ENCODE assay signal across 1 cellular context in the genomic region with DNA sequence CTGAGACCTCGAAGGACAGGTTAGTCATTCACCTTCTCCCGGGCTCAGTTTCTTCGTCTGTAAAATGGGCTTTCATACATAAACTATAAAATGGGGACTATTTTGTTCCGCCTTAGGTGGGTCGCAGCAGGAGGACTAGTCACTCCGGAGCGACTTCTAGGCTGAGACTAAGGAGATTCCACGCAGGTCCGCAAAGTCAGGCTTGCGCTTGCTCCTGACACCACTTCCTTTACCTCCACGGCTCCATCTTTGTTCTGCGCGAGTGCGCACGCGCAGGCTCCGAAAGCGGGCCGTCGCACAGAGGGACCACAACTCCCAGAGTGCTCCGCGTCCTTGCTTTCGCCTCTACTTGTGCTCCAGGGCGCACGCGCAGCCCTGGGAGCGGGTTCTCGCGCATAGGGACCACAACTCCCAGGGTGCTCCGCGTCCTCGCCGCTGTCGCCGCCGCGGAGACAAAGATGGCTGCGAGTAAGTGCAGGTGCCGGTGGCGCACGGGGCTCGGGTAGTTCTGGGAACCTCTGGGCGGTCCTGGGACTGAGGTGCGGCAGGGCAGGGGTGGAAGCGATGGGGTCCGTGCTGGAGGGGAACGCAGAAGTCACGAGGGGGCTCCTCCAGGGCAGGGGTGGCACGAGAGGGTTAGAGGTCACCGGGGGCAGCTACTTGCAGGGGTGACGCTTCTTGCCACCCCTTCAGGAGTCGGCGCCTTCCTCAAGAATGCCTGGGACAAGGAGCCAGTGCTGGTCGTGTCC.
TF ChIP-seq lines count a peak whose summit lies in the region.

A gene (plus strand): TSS at position 435 of the 749 bp plus-strand sequence. CDS start 24 bp downstream, at position 459.

TF ChIP-seq in GM12878, 131 proteins besides CTCF, POLR2A, EP300 and RAD21 (continued from another document):
- TF ChIP-seq, protein P1, sequence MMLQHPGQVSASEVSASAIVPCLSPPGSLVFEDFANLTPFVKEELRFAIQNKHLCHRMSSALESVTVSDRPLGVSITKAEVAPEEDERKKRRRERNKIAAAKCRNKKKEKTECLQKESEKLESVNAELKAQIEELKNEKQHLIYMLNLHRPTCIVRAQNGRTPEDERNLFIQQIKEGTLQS (IDR thresholded peaks at IDR 0.05; ENCODE audit: borderline replicate concordance, extremely low read depth, low read depth, low read length): peak; percentile 21; the same call in 1 of the 2 replicates
- TF ChIP-seq, protein P2, sequence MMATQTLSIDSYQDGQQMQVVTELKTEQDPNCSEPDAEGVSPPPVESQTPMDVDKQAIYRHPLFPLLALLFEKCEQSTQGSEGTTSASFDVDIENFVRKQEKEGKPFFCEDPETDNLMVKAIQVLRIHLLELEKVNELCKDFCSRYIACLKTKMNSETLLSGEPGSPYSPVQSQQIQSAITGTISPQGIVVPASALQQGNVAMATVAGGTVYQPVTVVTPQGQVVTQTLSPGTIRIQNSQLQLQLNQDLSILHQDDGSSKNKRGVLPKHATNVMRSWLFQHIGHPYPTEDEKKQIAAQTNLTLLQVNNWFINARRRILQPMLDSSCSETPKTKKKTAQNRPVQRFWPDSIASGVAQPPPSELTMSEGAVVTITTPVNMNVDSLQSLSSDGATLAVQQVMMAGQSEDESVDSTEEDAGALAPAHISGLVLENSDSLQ (IDR thresholded peaks at IDR 0.05): 0 out of 2 replicates have a peak, but pooled peaks have one; percentile 27
- TF ChIP-seq RBBP5 (conservative IDR thresholded peaks at IDR 0.05) (no peak), BCL11A (IDR thresholded peaks at IDR 0.05; ENCODE audit: low read depth, low read length) (no peak), PAX5 (IDR thresholded peaks at IDR 0.05; ENCODE audit: borderline replicate concordance, low read depth, low read length) (no peak; the same call in 1 of the 2 replicates), ASH2L (IDR thresholded peaks at IDR 0.05; ENCODE audit: borderline replicate concordance, low read depth) (no peak)
- TF ChIP-seq, protein P3, sequence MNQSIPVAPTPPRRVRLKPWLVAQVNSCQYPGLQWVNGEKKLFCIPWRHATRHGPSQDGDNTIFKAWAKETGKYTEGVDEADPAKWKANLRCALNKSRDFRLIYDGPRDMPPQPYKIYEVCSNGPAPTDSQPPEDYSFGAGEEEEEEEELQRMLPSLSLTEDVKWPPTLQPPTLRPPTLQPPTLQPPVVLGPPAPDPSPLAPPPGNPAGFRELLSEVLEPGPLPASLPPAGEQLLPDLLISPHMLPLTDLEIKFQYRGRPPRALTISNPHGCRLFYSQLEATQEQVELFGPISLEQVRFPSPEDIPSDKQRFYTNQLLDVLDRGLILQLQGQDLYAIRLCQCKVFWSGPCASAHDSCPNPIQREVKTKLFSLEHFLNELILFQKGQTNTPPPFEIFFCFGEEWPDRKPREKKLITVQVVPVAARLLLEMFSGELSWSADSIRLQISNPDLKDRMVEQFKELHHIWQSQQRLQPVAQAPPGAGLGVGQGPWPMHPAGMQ (IDR thresholded peaks at IDR 0.05; ENCODE audit: borderline replicate concordance): no peak
- TF ChIP-seq, protein P4, sequence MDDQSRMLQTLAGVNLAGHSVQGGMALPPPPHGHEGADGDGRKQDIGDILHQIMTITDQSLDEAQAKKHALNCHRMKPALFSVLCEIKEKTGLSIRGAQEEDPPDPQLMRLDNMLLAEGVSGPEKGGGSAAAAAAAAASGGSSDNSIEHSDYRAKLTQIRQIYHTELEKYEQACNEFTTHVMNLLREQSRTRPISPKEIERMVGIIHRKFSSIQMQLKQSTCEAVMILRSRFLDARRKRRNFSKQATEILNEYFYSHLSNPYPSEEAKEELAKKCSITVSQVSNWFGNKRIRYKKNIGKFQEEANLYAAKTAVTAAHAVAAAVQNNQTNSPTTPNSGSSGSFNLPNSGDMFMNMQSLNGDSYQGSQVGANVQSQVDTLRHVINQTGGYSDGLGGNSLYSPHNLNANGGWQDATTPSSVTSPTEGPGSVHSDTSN (IDR thresholded peaks at IDR 0.05; ENCODE audit: insufficient replicate concordance, low read depth, low read length): no peak
- TF ChIP-seq, protein P5, sequence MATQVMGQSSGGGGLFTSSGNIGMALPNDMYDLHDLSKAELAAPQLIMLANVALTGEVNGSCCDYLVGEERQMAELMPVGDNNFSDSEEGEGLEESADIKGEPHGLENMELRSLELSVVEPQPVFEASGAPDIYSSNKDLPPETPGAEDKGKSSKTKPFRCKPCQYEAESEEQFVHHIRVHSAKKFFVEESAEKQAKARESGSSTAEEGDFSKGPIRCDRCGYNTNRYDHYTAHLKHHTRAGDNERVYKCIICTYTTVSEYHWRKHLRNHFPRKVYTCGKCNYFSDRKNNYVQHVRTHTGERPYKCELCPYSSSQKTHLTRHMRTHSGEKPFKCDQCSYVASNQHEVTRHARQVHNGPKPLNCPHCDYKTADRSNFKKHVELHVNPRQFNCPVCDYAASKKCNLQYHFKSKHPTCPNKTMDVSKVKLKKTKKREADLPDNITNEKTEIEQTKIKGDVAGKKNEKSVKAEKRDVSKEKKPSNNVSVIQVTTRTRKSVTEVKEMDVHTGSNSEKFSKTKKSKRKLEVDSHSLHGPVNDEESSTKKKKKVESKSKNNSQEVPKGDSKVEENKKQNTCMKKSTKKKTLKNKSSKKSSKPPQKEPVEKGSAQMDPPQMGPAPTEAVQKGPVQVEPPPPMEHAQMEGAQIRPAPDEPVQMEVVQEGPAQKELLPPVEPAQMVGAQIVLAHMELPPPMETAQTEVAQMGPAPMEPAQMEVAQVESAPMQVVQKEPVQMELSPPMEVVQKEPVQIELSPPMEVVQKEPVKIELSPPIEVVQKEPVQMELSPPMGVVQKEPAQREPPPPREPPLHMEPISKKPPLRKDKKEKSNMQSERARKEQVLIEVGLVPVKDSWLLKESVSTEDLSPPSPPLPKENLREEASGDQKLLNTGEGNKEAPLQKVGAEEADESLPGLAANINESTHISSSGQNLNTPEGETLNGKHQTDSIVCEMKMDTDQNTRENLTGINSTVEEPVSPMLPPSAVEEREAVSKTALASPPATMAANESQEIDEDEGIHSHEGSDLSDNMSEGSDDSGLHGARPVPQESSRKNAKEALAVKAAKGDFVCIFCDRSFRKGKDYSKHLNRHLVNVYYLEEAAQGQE (IDR thresholded peaks at IDR 0.05; ENCODE audit: low read depth, low read length): no peak
TF ChIP-seq in GM12878: peak in this region for 45.
